ENCODE assay signal across 27 cellular contexts in genomic region chr15:73957785-73958184, GRCh38. TPM values are rescaled to one million over a fixed set of nuclear protein-coding genes. Genes with fewer than 3 reads are reported as not detected.
DNase-seq lines count a peak whose midpoint lies in the region; ATAC-seq and TF ChIP-seq lines count a peak whose summit lies in the region.
"Had no signal": no experiment of that assay in that cellular context is flagged by ENCODE, and none has a peak within 500 bp of the region (broad histone marks: within the 10 kb centered on the region; RNA-seq: fewer than 3 reads in every experiment).

No MANE protein-coding gene starts in this region.

- no peak for ATAC-seq in T-helper 17 cell
- ATAC-seq: activated naive CD8-positive, alpha-beta T cell treated with anti-CD3 and anti-CD28 coated beads, Interleukin-2, amount 50 U/mL, for 24 hours; gastroesophageal sphincter; left cardiac atrium had no signal

- CTCF ChIA-PET in CD4-positive, alpha-beta memory T cell (lab: Charles Lee; ENCODE audit: partially characterized antibody) = interaction anchor here (0.7 to 6.5 kb wide), 7 partner anchors 9 to 36 kb away, joined by 3 to 57 read pairs (median 4); no protein-coding TSS in a partner anchor

- peaks cover 26% of the 10 kb centered on the region for H3K4me1 ChIP-seq in CD4-positive, alpha-beta memory T cell (ENCODE audit: insufficient read depth, low read length)
- no peaks in the 10 kb centered on the region for H3K4me1 ChIP-seq in neural progenitor cell
- H3K4me1 ChIP-seq: HAP-1, prostate gland had no signal

- peak overlapping the region; percentile 62 for H3K27ac Mint-ChIP-seq in T-helper 2 cell treated with Interferon-gamma antibody and Interleukin-4, amounts not matched to agents 5 μg/mL and 100 μg/mL, for 36 hours
- peak overlapping the region in 4 of 7 donors; percentile 14 to 77 (median 45) for H3K27ac Mint-ChIP-seq in CD4-positive, alpha-beta memory T cell
- H3K27ac Mint-ChIP-seq in T-helper 17 cell = peak overlapping the region; percentile 80
- H3K27ac Mint-ChIP-seq in neural progenitor cell = peak overlapping the region; percentile 57
- H3K27ac Mint-ChIP-seq: activated naive CD8-positive, alpha-beta T cell treated with anti-CD3 and anti-CD28 coated beads, Interleukin-2, amount 50 U/mL, for 24 hours; activated T-helper 2 cell treated with anti-CD3 and anti-CD28 coated beads, Interferon-gamma antibody, Interleukin-2, Interleukin-4, amounts not matched to agents 10 μg/mL and 5 μg/mL and 100 μg/mL, durations not matched to agents 14 hours and 24 hours and 36 hours; memory B cell had no signal

- H3K4me1 Mint-ChIP-seq in T-helper 2 cell treated with Interferon-gamma antibody and Interleukin-4, amounts not matched to agents 5 μg/mL and 100 μg/mL, for 36 hours (ENCODE audit: low read depth) = peaks cover 27% of the 10 kb centered on the region
- H3K4me1 Mint-ChIP-seq in CD4-positive, alpha-beta memory T cell = peaks cover 16 to 38% (median 31%) of the 10 kb centered on the region in 4 donors
- H3K4me1 Mint-ChIP-seq in T-helper 17 cell = peaks cover 20% of the 10 kb centered on the region
- H3K4me1 Mint-ChIP-seq in neural progenitor cell = peaks cover 5% of the 10 kb centered on the region

- no peaks in the 10 kb centered on the region for H3K36me3 ChIP-seq in CD4-positive, alpha-beta memory T cell (ENCODE audit: insufficient read depth, low read length)
- no peaks in the 10 kb centered on the region for H3K36me3 ChIP-seq in neural progenitor cell
- H3K36me3 ChIP-seq: gastroesophageal sphincter, HAP-1, neutrophil, prostate gland, SJSA1 had no signal

- H3K9ac ChIP-seq in neural progenitor cell = no peak overlapping the region

- no peaks in the 10 kb centered on the region for H3K9me3 ChIP-seq in CD4-positive, alpha-beta memory T cell (ENCODE audit: control insufficient read depth in 1 of 2, low read length in 2 of 2)
- H3K9me3 ChIP-seq in T-helper 17 cell (ENCODE audit: control insufficient read depth, low read length, poor library complexity, severe bottlenecking) (no peaks in the 10 kb centered on the region), neural progenitor cell (ENCODE audit: low read depth) (no peaks in the 10 kb centered on the region)
- H3K9me3 ChIP-seq: gastroesophageal sphincter, HAP-1, MG63, neutrophil, prostate gland, SJSA1 had no signal

- no peak overlapping the region for H3K27ac ChIP-seq in CD4-positive, alpha-beta memory T cell (ENCODE audit: low read depth, low read length)
- no peak overlapping the region for H3K27ac ChIP-seq in neural progenitor cell
- H3K27ac ChIP-seq: gastroesophageal sphincter, hepatocyte, neutrophil, prostate gland had no signal

- H3K27me3 Mint-ChIP-seq in T-helper 2 cell treated with Interferon-gamma antibody and Interleukin-4, amounts not matched to agents 5 μg/mL and 100 μg/mL, for 36 hours (ENCODE audit: low read depth) = peaks cover 2% of the 10 kb centered on the region
- no peaks in the 10 kb centered on the region for H3K27me3 Mint-ChIP-seq in CD4-positive, alpha-beta memory T cell
- no peaks in the 10 kb centered on the region for H3K27me3 Mint-ChIP-seq in T-helper 17 cell
- H3K27me3 Mint-ChIP-seq in neural progenitor cell (ENCODE audit: insufficient read depth, low read depth) = peaks cover 7% of the 10 kb centered on the region
- H3K27me3 Mint-ChIP-seq: activated CD4-positive, alpha-beta T cell treated with anti-CD3 and anti-CD28 coated beads, Interleukin-2, amount 10 ng/mL, durations not matched to agents 7 days and 5 days had no signal

- H3K4me2 ChIP-seq in neural progenitor cell = no peak overlapping the region
- H3K4me2 ChIP-seq: hepatocyte had no signal

- no peak overlapping the region for H3K4me3 ChIP-seq in CD4-positive, alpha-beta memory T cell (ENCODE audit: low read length in 2 of 2)
- no peak overlapping the region for H3K4me3 ChIP-seq in neural progenitor cell
- H3K4me3 ChIP-seq: gastroesophageal sphincter, HAP-1, hepatocyte, MG63, prostate gland, SJSA1 had no signal

- H3K36me3 Mint-ChIP-seq in T-helper 2 cell treated with Interferon-gamma antibody and Interleukin-4, amounts not matched to agents 5 μg/mL and 100 μg/mL, for 36 hours (ENCODE audit: low read depth) = no peaks in the 10 kb centered on the region
- no peaks in the 10 kb centered on the region for H3K36me3 Mint-ChIP-seq in CD4-positive, alpha-beta memory T cell
- H3K36me3 Mint-ChIP-seq in T-helper 17 cell (ENCODE audit: low read depth) (no peaks in the 10 kb centered on the region), neural progenitor cell (no peaks in the 10 kb centered on the region)
- H3K36me3 Mint-ChIP-seq: memory B cell had no signal

- DNase-seq in T-helper 2 cell treated with Interferon-gamma antibody and Interleukin-4, amounts not matched to agents 5 μg/mL and 100 μg/mL, for 36 hours (ENCODE audit: low spot score) = no peak
- no peak for DNase-seq in T-helper 2 cell
- DNase-seq in CD4-positive, alpha-beta memory T cell = no peak
- DNase-seq in T-helper 17 cell = no peak
- no peak for DNase-seq in neural progenitor cell (ENCODE audit: low spot score)
- DNase-seq in medulla oblongata (ENCODE audit: extremely low spot score) = no peak
- no peak for DNase-seq in mucosa of gallbladder (ENCODE audit: low spot score)
- no peak for DNase-seq in NCI-H1694 (lab: John Stamatoyannopoulos, UW)
- DNase-seq: activated CD4-positive, alpha-beta T cell treated with anti-CD3 and anti-CD28 coated beads, Interleukin-2, amount 10 ng/mL, durations not matched to agents 7 days and 5 days; activated naive CD8-positive, alpha-beta T cell treated with anti-CD3 and anti-CD28 coated beads, Interleukin-2, amount 50 U/mL, for 24 hours; DMS53; GDM1; KBM-7; left cardiac atrium; NCI-H2081 treated with DMSO at 0.1 percent for 48 hours; NCI-H345; NCI-H774; stimulated activated naive CD4-positive, alpha-beta T cell treated with Interleukin-2 at 50 U/mL for 16 hours had no signal

- no peaks in the 10 kb centered on the region for H3F3A ChIP-seq in neural progenitor cell (ENCODE audit: low read depth)

- no peak overlapping the region for H3K4me3 Mint-ChIP-seq in T-helper 2 cell treated with Interferon-gamma antibody and Interleukin-4, amounts not matched to agents 5 μg/mL and 100 μg/mL, for 36 hours
- no peak overlapping the region for H3K4me3 Mint-ChIP-seq in CD4-positive, alpha-beta memory T cell
- H3K4me3 Mint-ChIP-seq in T-helper 17 cell = no peak overlapping the region
- H3K4me3 Mint-ChIP-seq in neural progenitor cell = no peak overlapping the region
- H3K4me3 Mint-ChIP-seq: activated CD4-positive, alpha-beta T cell treated with anti-CD3 and anti-CD28 coated beads, Interleukin-2, amount 10 ng/mL, durations not matched to agents 7 days and 5 days; activated naive CD8-positive, alpha-beta T cell treated with anti-CD3 and anti-CD28 coated beads, Interleukin-2, amount 50 U/mL, for 24 hours; memory B cell had no signal

- no peak overlapping the region for H2AFZ ChIP-seq in neural progenitor cell (replicated peaks)
- H2AFZ ChIP-seq: hepatocyte had no signal

- no peak for TF ChIP-seq CTCF in neural progenitor cell (IDR thresholded peaks at IDR 0.05)

- H3K79me2 ChIP-seq in neural progenitor cell (ENCODE audit: low read depth) = no peaks in the 10 kb centered on the region
- H3K79me2 ChIP-seq: hepatocyte had no signal

- no peaks in the 10 kb centered on the region for H4K20me1 ChIP-seq in neural progenitor cell (ENCODE audit: low read depth)

- no peaks in the 10 kb centered on the region for H3K9me3 Mint-ChIP-seq in T-helper 2 cell treated with Interferon-gamma antibody and Interleukin-4, amounts not matched to agents 5 μg/mL and 100 μg/mL, for 36 hours
- H3K9me3 Mint-ChIP-seq in CD4-positive, alpha-beta memory T cell = no peaks in the 10 kb centered on the region
- no peaks in the 10 kb centered on the region for H3K9me3 Mint-ChIP-seq in neural progenitor cell
- H3K9me3 Mint-ChIP-seq: activated CD4-positive, alpha-beta T cell treated with anti-CD3 and anti-CD28 coated beads, Interleukin-2, amount 10 ng/mL, durations not matched to agents 7 days and 5 days; activated naive CD8-positive, alpha-beta T cell treated with anti-CD3 and anti-CD28 coated beads, Interleukin-2, amount 50 U/mL, for 24 hours; activated T-helper 2 cell treated with anti-CD3 and anti-CD28 coated beads, Interferon-gamma antibody, Interleukin-2, Interleukin-4, amounts not matched to agents 10 μg/mL and 5 μg/mL and 100 μg/mL, durations not matched to agents 14 hours and 24 hours and 36 hours; memory B cell had no signal

- POLR2A ChIA-PET in CD4-positive, alpha-beta memory T cell (lab: Charles Lee; ENCODE audit: partially characterized antibody) = no interaction called here

- intact Hi-C loops in CD4-positive, alpha-beta memory T cell (cut with micrococcal nuclease) = no loop called here

- H3K27me3 ChIP-seq in CD4-positive, alpha-beta memory T cell (ENCODE audit: insufficient read depth, low read length) = no peaks in the 10 kb centered on the region
- no peaks in the 10 kb centered on the region for H3K27me3 ChIP-seq in neural progenitor cell
- H3K27me3 ChIP-seq: gastroesophageal sphincter, hepatocyte, MG63, SJSA1 had no signal

RNA-seq across cellular contexts. Expression of gene LOXL1, which starts 31.5 kb away (rescaled TPM):
- total RNA-seq in CD4-positive, alpha-beta memory T cell = 1 to 10 TPM; 1.6 to 2.1 TPM
- 10 to 100 TPM in 1 of 2 donors, 1 to 10 TPM in 1; 6.4 to 13.1 TPM for polyA plus RNA-seq in CD4-positive, alpha-beta memory T cell
- total RNA-seq in T-helper 17 cell = 1 to 10 TPM; 2.9 to 8.4 TPM
- total RNA-seq in neural progenitor cell (ENCODE audit: low replicate concordance) = 5.3 and 28.1 TPM in 2 replicates
- 20.2 TPM for total RNA-seq in mucosa of gallbladder

RNA-seq across cellular contexts. Expression of gene STOML1, which starts 34.3 kb away (rescaled TPM):
- 10 to 100 TPM; 10.8 to 11.1 TPM for total RNA-seq in CD4-positive, alpha-beta memory T cell
- polyA plus RNA-seq in CD4-positive, alpha-beta memory T cell = 1 to 10 TPM; 8.1 to 8.7 TPM
- 1 to 10 TPM; 3.7 to 5.6 TPM for total RNA-seq in T-helper 17 cell
- 2.0 and 4.7 TPM in 2 replicates for total RNA-seq in neural progenitor cell (ENCODE audit: low replicate concordance)
- 20.3 TPM for total RNA-seq in mucosa of gallbladder

RNA-seq across cellular contexts. Expression of gene PML, which starts 36.7 kb away (rescaled TPM):
- total RNA-seq in CD4-positive, alpha-beta memory T cell = 10 to 100 TPM; 61.5 to 66.6 TPM
- 10 to 100 TPM in 1 of 2 donors, 1 to 10 TPM in 1; 9.6 to 33.2 TPM for polyA plus RNA-seq in CD4-positive, alpha-beta memory T cell
- 10 to 100 TPM; 47.6 to 52.6 TPM for total RNA-seq in T-helper 17 cell
- 15.3 and 18.0 TPM in 2 replicates for total RNA-seq in neural progenitor cell (ENCODE audit: low replicate concordance)
- total RNA-seq in mucosa of gallbladder = 59.6 TPM
